10 cellular contexts compared by ENCODE assay signal in the genomic region with DNA sequence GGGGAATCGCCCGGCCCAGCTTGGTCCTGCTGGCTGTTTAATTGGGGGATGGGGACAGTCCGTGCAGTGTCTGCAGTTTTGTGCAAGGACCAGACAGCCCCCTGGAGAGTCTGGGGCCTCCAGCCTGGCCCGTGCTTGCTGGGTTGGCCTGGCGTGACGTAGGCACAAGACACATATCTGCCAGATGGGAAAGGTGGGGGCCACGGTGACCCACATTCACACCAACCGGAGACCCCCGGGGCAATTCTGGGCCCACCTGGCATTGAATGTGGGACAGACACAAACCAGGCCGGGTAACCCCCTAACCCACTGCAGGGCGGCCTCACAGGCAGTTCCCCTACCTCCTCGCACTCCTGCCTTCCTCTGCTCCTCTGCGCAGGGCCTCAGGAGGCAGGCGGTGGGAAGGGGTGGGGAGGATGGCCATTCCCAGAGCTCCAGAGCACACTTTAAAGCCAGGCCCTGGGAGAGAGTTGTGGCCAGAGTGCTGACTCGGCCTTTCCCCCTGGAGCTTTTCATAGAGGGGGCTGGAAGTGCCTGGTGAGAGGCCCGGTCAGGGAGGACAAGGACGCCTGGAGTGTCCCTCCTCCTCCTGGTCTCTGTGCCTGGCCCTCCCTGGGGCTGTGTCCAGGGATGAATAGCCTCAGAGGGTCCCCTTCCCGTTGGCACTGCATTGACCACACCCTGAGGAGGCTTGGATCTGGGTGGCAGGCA. TPM values are rescaled to one million over a fixed set of nuclear protein-coding genes. Genes with fewer than 3 reads are reported as not detected.
DNase-seq lines count a peak whose midpoint lies in the region; ATAC-seq, FAIRE-seq and TF ChIP-seq lines count a peak whose summit lies in the region.
"Had no signal": no experiment of that assay in that cellular context is flagged by ENCODE, and none has a peak within 500 bp of the region (broad histone marks: within the 10 kb centered on the region; RNA-seq: fewer than 3 reads in every experiment).

No MANE protein-coding gene starts in this region.

- H2AK5ac ChIP-seq in mesendoderm (ENCODE audit: low read length), result peak overlapping the region; percentile 93

- H3K4me2 ChIP-seq in HepG2 (ENCODE audit: low read depth, low read length) (no peak overlapping the region), mesendoderm (ENCODE audit: low read length) (peak overlapping the region; percentile 73)

- TF ChIP-seq EP300 in HepG2 (IDR thresholded peaks at IDR 0.05; ENCODE audit: low read depth in 2 of 2, low read length in 2 of 2) (no peak), HepG2 (CRISPR knock-in tag; IDR thresholded peaks at IDR 0.05; ENCODE audit: borderline replicate concordance) (no peak)

- H4K8ac ChIP-seq in mesendoderm (ENCODE audit: low read depth, low read length), result no peak overlapping the region

- in situ Hi-C loops in HepG2 (cut with HindIII; ENCODE audit: extremely low pct_ligation_motif_present, low pct_unique_long_range_greater_than_20kb), result no loop called here

- TF ChIP-seq CTCF in HepG2 (CRISPR knock-in tag; IDR thresholded peaks at IDR 0.05), result no peak
- TF ChIP-seq CTCF in right lobe of liver (IDR thresholded peaks at IDR 0.05), result no peak

- intact Hi-C loops in HepG2 (cut with micrococcal nuclease; ENCODE audit: unreplicated experiment) (no loop called here), right lobe of liver (cut with DNase I) (no loop called here)

- H3K9ac ChIP-seq in HepG2 (ENCODE audit: insufficient read depth, low read depth, low read length) (no peak overlapping the region), mesendoderm (ENCODE audit: low read length) (peak overlapping the region; percentile 96)

- 26% methylated on average over 9 of the region's 18 CpGs for WGBS in HepG2 (ENCODE audit: low lambda C conversion rate)
- 38% methylated on average over 5 of the region's 18 CpGs for WGBS in right lobe of liver (ENCODE audit: insufficient coverage, low coverage, low lambda C conversion rate, missing lambda C conversion rate)
- WGBS in mesendoderm (ENCODE audit: extremely low coverage, insufficient coverage, low lambda C conversion rate), result no CpG with 5 or more reads among the region's 18 CpGs

- H3K27ac ChIP-seq in HepG2 (ENCODE audit: extremely low read length, insufficient read depth, low read length), result no peak overlapping the region
- H3K27ac ChIP-seq in right lobe of liver, result no peak overlapping the region
- peak overlapping the region; percentile 67 for H3K27ac ChIP-seq in caudate nucleus (ENCODE audit: low read depth, low read length)
- H3K27ac ChIP-seq in mesendoderm (ENCODE audit: low read depth, low read length), result peak overlapping the region; percentile 93
- H3K27ac ChIP-seq in effector memory CD4-positive, alpha-beta T cell (ENCODE audit: insufficient read depth, low read length, poor library complexity, severe bottlenecking), result no peak overlapping the region

- no peak overlapping the region for H2BK15ac ChIP-seq in mesendoderm (replicated peaks; ENCODE audit: low read depth)

- H3K9me3 ChIP-seq in HepG2 (ENCODE audit: low read length) (no peaks in the 10 kb centered on the region), right lobe of liver (no peaks in the 10 kb centered on the region)
- no peaks in the 10 kb centered on the region for H3K9me3 ChIP-seq in effector memory CD4-positive, alpha-beta T cell (ENCODE audit: control insufficient read depth, low read length)

- peak overlapping the region; percentile 98 for H3K4ac ChIP-seq in mesendoderm (ENCODE audit: low read depth, low read length)

- H3K36me3 ChIP-seq in HepG2 (replicated peaks in 1 of 2; ENCODE audit: control insufficient read depth in 1 of 2, insufficient read depth in 2 of 2, low read length in 2 of 2) (no peaks in the 10 kb centered on the region), right lobe of liver (no peaks in the 10 kb centered on the region), mesendoderm (ENCODE audit: control insufficient read depth, insufficient read depth, low read length) (no peaks in the 10 kb centered on the region)
- no peaks in the 10 kb centered on the region for H3K36me3 ChIP-seq in effector memory CD4-positive, alpha-beta T cell (ENCODE audit: control insufficient read depth, insufficient read depth, low read length)

- H2AFZ ChIP-seq in HepG2 (ENCODE audit: low read length), result no peak overlapping the region

- TF ChIP-seq POLR2A in HepG2 (IDR thresholded peaks at IDR 0.05; ENCODE audit: insufficient read depth in 1 of 2, low read depth in 2 of 2, low read length in 2 of 2), result no peak
- no peak for TF ChIP-seq POLR2A in right lobe of liver (IDR thresholded peaks at IDR 0.05)

- ATAC-seq in HepG2 (no peak; the same call in 1 of the 3 replicates), right lobe of liver (no peak), HG03135 (IDR thresholded peaks at IDR 0.05; ENCODE audit: unreplicated experiment) (no peak), HG03565 (IDR thresholded peaks at IDR 0.05; ENCODE audit: unreplicated experiment) (no peak)

- H3K27me3 ChIP-seq in HepG2 (ENCODE audit: control insufficient read depth in 1 of 2, insufficient read depth in 2 of 2, low read length in 2 of 2) (peaks cover 21 to 65% of the 10 kb centered on the region in 2 experiments; a peak in 4 of 5 replicates), right lobe of liver (no peaks in the 10 kb centered on the region), mesendoderm (ENCODE audit: insufficient read depth, low read length, poor library complexity) (no peaks in the 10 kb centered on the region)
- H3K27me3 ChIP-seq in effector memory CD4-positive, alpha-beta T cell (replicated peaks; ENCODE audit: control insufficient read depth, insufficient read depth, low read length, poor library complexity, severe bottlenecking), result no peaks in the 10 kb centered on the region

- H2BK120ac ChIP-seq in mesendoderm (ENCODE audit: low read depth, low read length), result no peak overlapping the region

- H3K4me1 ChIP-seq in HepG2 (ENCODE audit: insufficient read depth, low read length), result peaks cover 25% of the 10 kb centered on the region
- peaks cover 0 to 10% (median 0%) of the 10 kb centered on the region in 4 donors for H3K4me1 ChIP-seq in right lobe of liver
- peaks cover 20% of the 10 kb centered on the region for H3K4me1 ChIP-seq in mesendoderm (ENCODE audit: control insufficient read depth, low read depth, low read length)
- H3K4me1 ChIP-seq in effector memory CD4-positive, alpha-beta T cell (ENCODE audit: control insufficient read depth, insufficient read depth, low read length, poor library complexity, severe bottlenecking), result peaks cover 6% of the 10 kb centered on the region

- H4K5ac ChIP-seq in mesendoderm (ENCODE audit: low read length), result no peak overlapping the region

- peak overlapping the region; percentile 95 for H3K18ac ChIP-seq in mesendoderm (ENCODE audit: low read length)

- H3K56ac ChIP-seq in mesendoderm (ENCODE audit: low read length), result peak overlapping the region; percentile 98

- POLR2A ChIA-PET in HepG2 (lab: Yijun Ruan, JAX), result no interaction called here

- no peak for FAIRE-seq in HepG2 (lab: Jason Lieb, UNC)
- FAIRE-seq: G401.6 had no signal

- H3K4me3 ChIP-seq in HepG2 (replicated peaks in 1 of 3; ENCODE audit: insufficient read depth in 1 of 3, low read depth in 2 of 3, low read length in 3 of 3) (no peak overlapping the region), right lobe of liver (no peak overlapping the region), mesendoderm (ENCODE audit: low read length) (peak overlapping the region; percentile 82)
- no peak overlapping the region for H3K4me3 ChIP-seq in effector memory CD4-positive, alpha-beta T cell (ENCODE audit: insufficient read depth, low read depth, low read length, poor library complexity, severe bottlenecking)

- CTCF ChIA-PET in HepG2 (lab: Yijun Ruan, JAX; ENCODE audit: low intra/inter-chr PET ratio, low total read pairs), result no interaction called here

- H3K79me1 ChIP-seq in mesendoderm (ENCODE audit: low read length), result peaks cover 23% of the 10 kb centered on the region

- peak overlapping the region; percentile 84 for H2BK5ac ChIP-seq in mesendoderm (ENCODE audit: low read length)

- no peaks in the 10 kb centered on the region for H4K20me1 ChIP-seq in HepG2 (ENCODE audit: insufficient read depth, low read length)

- H3K79me2 ChIP-seq in HepG2 (ENCODE audit: insufficient read depth, low read length), result no peaks in the 10 kb centered on the region
- peaks cover 54% of the 10 kb centered on the region for H3K79me2 ChIP-seq in mesendoderm (ENCODE audit: control insufficient read depth, insufficient read depth, low read length)

- BruUV-seq in HepG2 (replicated peaks; lab: Mats Ljungman, UMichigan), result no TSS peak

- peak overlapping the region; percentile 90 for H3K23ac ChIP-seq in mesendoderm (ENCODE audit: low read length)

- no peak for TF ChIP-seq RAD21 in HepG2 (CRISPR knock-in tag; IDR thresholded peaks at IDR 0.05)

- DNase-seq in HepG2 (ENCODE audit: low spot score) (no peak), right lobe of liver (no peak), caudate nucleus (lab: John Stamatoyannopoulos, UW) (peak in 2 of 61 donors; percentile 16 to 22), mesendoderm (peak; percentile 67), ureter (ENCODE audit: low spot score) (no peak)
- DNase-seq in effector memory CD4-positive, alpha-beta T cell, result no peak
- DNase-seq: NCI-H2171 had no signal

RNA-seq across cellular contexts. Expression of a gene that starts 1.5 kb away (rescaled TPM):
- total RNA-seq in HepG2 (2016; rRNA removed; fragmentation: Illumina TruSeq; extraction: Trizol), result not detected in 2 replicates
- not detected in 2 replicates for total RNA-seq in HepG2 (2016; cell fraction: cytosol; rRNA removed; fragmentation: Illumina TruSeq; extraction: Trizol; ENCODE audit: low read depth)
- total RNA-seq in HepG2 (2016; cell fraction: insoluble cytoplasmic fraction; rRNA removed; fragmentation: Illumina TruSeq; extraction: Trizol), result not detected in 2 replicates
- total RNA-seq in HepG2 (2016; cell fraction: membrane; rRNA removed; fragmentation: Illumina TruSeq; extraction: Trizol), result not detected in 2 replicates
- total RNA-seq in HepG2 (2016; cell fraction: nucleus; rRNA removed; fragmentation: Illumina TruSeq; extraction: Trizol), result not detected in 2 replicates
- polyA plus RNA-seq in HepG2 (2011; rRNA removed), result not detected in 2 replicates
- not detected in 2 replicates for polyA plus RNA-seq in HepG2 (2011; cell fraction: cytosol; rRNA removed)
- polyA plus RNA-seq in HepG2 (2011; cell fraction: nucleus; rRNA removed), result 0.03 and 0.10 TPM in 2 replicates
- polyA plus RNA-seq in HepG2 (2012), result 0.01 TPM in 1 of 2 replicates, not detected in the other
- polyA plus RNA-seq in HepG2 (2016; cell fraction: cytosol; fragmentation: Illumina TruSeq; extraction: Trizol; ENCODE audit: low read depth), result not detected in 2 replicates
- not detected in 2 replicates for polyA plus RNA-seq in HepG2 (2016; cell fraction: insoluble cytoplasmic fraction; fragmentation: Illumina TruSeq; extraction: Trizol; ENCODE audit: low read depth)
- polyA plus RNA-seq in HepG2 (2016; cell fraction: membrane; fragmentation: Illumina TruSeq; extraction: Trizol; ENCODE audit: low read depth), result not detected in 2 replicates
- polyA plus RNA-seq in HepG2 (2016; cell fraction: nucleus; fragmentation: Illumina TruSeq; extraction: Trizol; ENCODE audit: insufficient read depth, low read depth), result not detected in 2 replicates
- polyA minus RNA-seq in HepG2 (2011; rRNA and poly(A)+ RNA removed; ENCODE audit: low replicate concordance), result 0.04 and 20.3 TPM in 2 replicates
- 0.26 TPM in 1 of 2 replicates, not detected in the other for polyA minus RNA-seq in HepG2 (2011; cell fraction: cytosol; rRNA and poly(A)+ RNA removed)
- polyA minus RNA-seq in HepG2 (2011; cell fraction: nucleus; rRNA and poly(A)+ RNA removed), result 0.12 and 0.39 TPM in 2 replicates
- total RNA-seq in right lobe of liver, result 1 to 10 TPM; 1.7 to 7.4 (median 3.8) TPM
- 17.2 TPM for polyA plus RNA-seq in mesendoderm (2013, experiment 1 of 2)
- 17.4 TPM for polyA plus RNA-seq in mesendoderm (2013, experiment 2 of 2)
- 40.0 TPM for total RNA-seq in ureter

Comparison
In these comparisons a context has a peak if more than half of its experiments do, and no peak if none do; other contexts are left out.
1. H3K27ac ChIP-seq: peak in caudate nucleus (single experiment) and mesendoderm (single experiment); none in HepG2 (single experiment), right lobe of liver (0 of 3) and effector memory CD4-positive, alpha-beta T cell (single experiment).